Comparison of ENCODE assay signal across 10 cellular contexts in the genomic region with DNA sequence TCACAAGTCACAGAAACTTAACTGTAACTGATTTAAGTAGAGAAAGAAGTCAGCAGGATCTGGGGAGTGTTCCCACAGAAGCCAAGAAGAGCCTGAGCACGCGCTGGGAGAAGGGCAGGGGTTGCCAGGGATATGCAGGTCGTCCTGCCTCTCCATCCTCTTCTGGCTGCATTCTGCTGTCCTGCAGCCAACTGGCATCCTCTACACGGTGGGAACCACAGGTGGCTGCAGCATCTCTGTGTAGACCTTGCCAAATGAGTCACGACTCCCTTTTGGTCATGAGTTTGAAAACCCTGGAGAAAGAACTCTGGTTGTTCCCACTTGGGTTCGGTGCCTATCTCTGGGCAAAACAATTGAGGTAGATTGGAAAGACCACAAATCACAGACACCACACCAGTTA.
"Had no signal": no experiment of that assay in that cellular context is flagged by ENCODE, and none has a peak within 500 bp of the region (broad histone marks: within the 10 kb centered on the region; RNA-seq: fewer than 3 reads in every experiment).

No MANE protein-coding gene starts in this region.

- DNase-seq: activated CD4-positive, alpha-beta T cell treated with anti-CD3 and anti-CD28 coated beads for 36 hours; activated CD4-positive, alpha-beta T cell treated with anti-CD3 and anti-CD28 coated beads, Interleukin-2, amount 50 U/mL, for 48 hours; activated gamma-delta T cell; effector CD4-positive, alpha-beta T cell; left ventricle myocardium superior; stimulated activated CD4-positive, alpha-beta T cell treated with anti-CD3 and anti-CD28 coated beads, Interleukin-12 subunit alpha, Interleukin-12 subunit beta, amount 100 ng/mL, for 4 hours; stimulated activated CD4-positive, alpha-beta T cell treated with anti-CD3 and anti-CD28 coated beads, Interleukin-1b, Interleukin-23, amount 100 ng/mL, for 48 hours had no signal

- FAIRE-seq: urothelium cell line had no signal

- H3K4me3 ChIP-seq: ascending aorta, tibial nerve had no signal
